In the genomic region with DNA sequence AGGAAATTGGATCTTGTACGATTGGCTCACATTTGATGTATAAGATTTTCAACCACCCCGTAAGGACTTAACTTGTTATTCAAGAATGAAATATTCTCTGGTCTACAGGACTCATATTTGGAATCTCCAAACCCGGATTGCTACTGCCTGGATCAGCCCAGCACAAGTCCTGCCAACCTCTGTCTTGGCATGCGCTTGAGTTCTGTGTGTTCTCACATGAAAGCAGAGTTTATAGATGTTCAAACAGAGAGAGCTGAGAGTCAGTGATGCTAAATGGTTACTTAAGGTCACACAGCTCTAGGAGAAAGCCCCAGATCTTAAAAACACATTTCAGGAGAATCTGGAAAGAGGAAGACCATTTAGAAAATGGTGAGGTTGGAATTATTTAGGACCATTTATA, we compare ENCODE assay signal across 1 cellular context.
TF ChIP-seq lines count a peak whose summit lies in the region.

No MANE protein-coding gene starts in this region.

TF ChIP-seq in IMR-90, 13 proteins besides CTCF, POLR2A, EP300 and RAD21 (continued from another document):
- TF ChIP-seq, protein P1, sequence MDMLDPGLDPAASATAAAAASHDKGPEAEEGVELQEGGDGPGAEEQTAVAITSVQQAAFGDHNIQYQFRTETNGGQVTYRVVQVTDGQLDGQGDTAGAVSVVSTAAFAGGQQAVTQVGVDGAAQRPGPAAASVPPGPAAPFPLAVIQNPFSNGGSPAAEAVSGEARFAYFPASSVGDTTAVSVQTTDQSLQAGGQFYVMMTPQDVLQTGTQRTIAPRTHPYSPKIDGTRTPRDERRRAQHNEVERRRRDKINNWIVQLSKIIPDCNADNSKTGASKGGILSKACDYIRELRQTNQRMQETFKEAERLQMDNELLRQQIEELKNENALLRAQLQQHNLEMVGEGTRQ (IDR thresholded peaks at IDR 0.05; ENCODE audit: low read depth, low read length): no peak
- TF ChIP-seq RCOR1 (IDR thresholded peaks at IDR 0.05; ENCODE audit: insufficient replicate concordance, low read length): no peak
